ENCODE assay signal across 8 cellular contexts in the genomic region with DNA sequence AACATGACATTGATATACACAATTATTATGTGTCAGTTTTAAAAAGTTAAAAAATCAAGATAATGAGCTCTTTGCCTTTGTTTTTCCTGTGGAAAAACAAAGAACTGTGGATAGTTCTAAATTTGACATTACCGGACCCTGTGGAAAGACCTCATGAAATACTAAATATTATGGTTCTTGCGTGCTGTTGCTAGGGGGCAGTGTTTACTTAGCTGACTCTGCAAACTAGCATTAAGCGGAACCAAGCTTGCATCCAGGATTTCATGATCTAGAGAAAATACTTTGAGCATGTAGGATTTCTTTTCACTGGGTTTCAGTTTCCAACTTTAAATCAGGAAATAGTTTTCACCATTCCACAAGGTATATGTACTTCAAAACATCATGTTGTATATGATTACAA. TPM values are rescaled to one million over a fixed set of nuclear protein-coding genes. Genes with fewer than 3 reads are reported as not detected.
DNase-seq lines count a peak whose midpoint lies in the region; ATAC-seq and TF ChIP-seq lines count a peak whose summit lies in the region.

No MANE protein-coding gene starts in this region.

- no peaks in the 10 kb centered on the region for H3F3A ChIP-seq in neural progenitor cell (ENCODE audit: low read depth)

- H3K9me3 ChIP-seq in A673 (ENCODE audit: low read depth, low read length, poor library complexity, severe bottlenecking) (no peaks in the 10 kb centered on the region), SJSA1 (replicated peaks) (no peaks in the 10 kb centered on the region), neural progenitor cell (ENCODE audit: low read depth) (no peaks in the 10 kb centered on the region)

- no peak overlapping the region for H3K4me3 Mint-ChIP-seq in neural progenitor cell
- H3K4me3 Mint-ChIP-seq in activated T-cell treated with anti-CD3 and anti-CD28 coated beads, Interleukin-2, amount 50 U/mL, for 24 hours, result no peak overlapping the region

- peak; percentile 67 for ATAC-seq in GM18858 (IDR thresholded peaks at IDR 0.05; ENCODE audit: unreplicated experiment)

- CTCF ChIA-PET in A673 (lab: Charles Lee), result interaction anchor here (0.6 to 2.2 kb wide), 11 partner anchors 8 to 946 kb away, joined by 3 to 16 read pairs (median 4); no protein-coding TSS in a partner anchor

- peaks cover 5% of the 10 kb centered on the region for H3K36me3 Mint-ChIP-seq in neural progenitor cell
- H3K36me3 Mint-ChIP-seq in activated T-cell treated with anti-CD3 and anti-CD28 coated beads, Interleukin-2, amount 50 U/mL, for 24 hours (ENCODE audit: low read depth), result no peaks in the 10 kb centered on the region

- no TSS peak for BruUV-seq in A673 (replicated peaks; lab: Mats Ljungman, UMichigan)

- H3K4me3 ChIP-seq in A673 (ENCODE audit: low read depth, low read length, poor library complexity, severe bottlenecking) (no peak overlapping the region), SJSA1 (no peak overlapping the region), neural progenitor cell (no peak overlapping the region)

- no peak overlapping the region for H2AFZ ChIP-seq in neural progenitor cell (replicated peaks)

- intact Hi-C loops in A673 (cut with micrococcal nuclease; ENCODE audit: unreplicated experiment), result loop anchor here (1.0 to 5.0 kb wide), 5 partner anchors 137 to 1342 kb away; no protein-coding TSS in a partner anchor

- peaks cover 6% of the 10 kb centered on the region for H3K27me3 Mint-ChIP-seq in neural progenitor cell (ENCODE audit: insufficient read depth, low read depth)
- peaks cover 37% of the 10 kb centered on the region for H3K27me3 Mint-ChIP-seq in activated T-cell treated with anti-CD3 and anti-CD28 coated beads, Interleukin-2, amount 50 U/mL, for 24 hours

- H3K27ac ChIP-seq in A673 (ENCODE audit: low read depth, low read length, poor library complexity, severe bottlenecking) (no peak overlapping the region), SJSA1 (peak overlapping the region; percentile 63), neural progenitor cell (no peak overlapping the region)

- peaks cover 12% of the 10 kb centered on the region for H3K4me1 Mint-ChIP-seq in neural progenitor cell
- H3K4me1 Mint-ChIP-seq in activated T-cell treated with anti-CD3 and anti-CD28 coated beads, Interleukin-2, amount 50 U/mL, for 24 hours (ENCODE audit: low read depth), result peaks cover 3% of the 10 kb centered on the region

- H3K36me3 ChIP-seq in A673 (ENCODE audit: insufficient read depth, low read length, poor library complexity, severe bottlenecking), result no peaks in the 10 kb centered on the region
- H3K36me3 ChIP-seq in SJSA1, result no peaks in the 10 kb centered on the region
- no peaks in the 10 kb centered on the region for H3K36me3 ChIP-seq in neural progenitor cell

- H3K4me1 ChIP-seq in A673 (ENCODE audit: insufficient read depth, low read length, poor library complexity, severe bottlenecking) (no peaks in the 10 kb centered on the region), SJSA1 (replicated peaks) (peaks cover 7% of the 10 kb centered on the region), neural progenitor cell (no peaks in the 10 kb centered on the region)

- H3K9ac ChIP-seq in neural progenitor cell, result no peak overlapping the region

- H3K27ac Mint-ChIP-seq in neural progenitor cell, result no peak overlapping the region
- H3K27ac Mint-ChIP-seq in activated T-cell treated with anti-CD3 and anti-CD28 coated beads, Interleukin-2, amount 50 U/mL, for 24 hours, result no peak overlapping the region

- DNase-seq in A673 (ENCODE audit: low spot score) (peak; percentile 77), MV-4-11 (lab: John Stamatoyannopoulos, UW) (peak; percentile 61), SJSA1 (ENCODE audit: low read depth in 1 of 2, low spot score in 2 of 2) (peak; percentile 39 to 47), fibroblast of gingiva (ENCODE audit: low read depth) (peak; percentile 75), neural progenitor cell (ENCODE audit: low spot score) (peak; percentile 60)
- DNase-seq in activated T-cell treated with anti-CD3 and anti-CD28 coated beads, Interleukin-2, amount 50 U/mL, for 24 hours, result no peak
- DNase-seq in activated naive CD4-positive, alpha-beta T cell treated with Interleukin-2 at 50 U/mL for 16 hours, result no peak

- POLR2A ChIA-PET in A673 (lab: Charles Lee; ENCODE audit: low non-redundant PET), result no interaction called here

- H3K79me2 ChIP-seq in neural progenitor cell (ENCODE audit: low read depth), result no peaks in the 10 kb centered on the region

- H3K4me2 ChIP-seq in neural progenitor cell, result no peak overlapping the region

- H3K27me3 ChIP-seq in A673 (replicated peaks; ENCODE audit: insufficient read depth, low read depth, low read length, poor library complexity) (no peaks in the 10 kb centered on the region), SJSA1 (replicated peaks) (no peaks in the 10 kb centered on the region), neural progenitor cell (no peaks in the 10 kb centered on the region)

- H4K20me1 ChIP-seq in neural progenitor cell (ENCODE audit: low read depth), result no peaks in the 10 kb centered on the region

- peaks cover 10% of the 10 kb centered on the region for H3K9me3 Mint-ChIP-seq in neural progenitor cell
- no peaks in the 10 kb centered on the region for H3K9me3 Mint-ChIP-seq in activated T-cell treated with anti-CD3 and anti-CD28 coated beads, Interleukin-2, amount 50 U/mL, for 24 hours

- TF ChIP-seq CTCF in A673 (conservative IDR thresholded peaks at IDR 0.05; ENCODE audit: low read depth, low read length), result peak; percentile 76
- TF ChIP-seq CTCF in neural progenitor cell (IDR thresholded peaks at IDR 0.05), result peak; percentile 73

RNA-seq across cellular contexts. Expression of a gene that starts 33.6 kb away (rescaled TPM):
- total RNA-seq in A673 (2021) (1.7 and 1.8 TPM in 2 replicates), neural progenitor cell (ENCODE audit: low replicate concordance) (6.5 and 6.6 TPM in 2 replicates)
- 6.6 and 10.9 TPM in 2 replicates for total RNA-seq in SJSA1 (2014; rRNA removed; shearing (Covaris generic))

Comparison
In these comparisons a context has a peak if more than half of its experiments do, and no peak if none do; other contexts are left out.
1. DNase-seq: peak in A673 (single experiment), MV-4-11 (single experiment), SJSA1 (2 of 2), fibroblast of gingiva (single experiment) and neural progenitor cell (single experiment); none in activated T-cell treated with anti-CD3 and anti-CD28 coated beads, Interleukin-2, amount 50 U/mL, for 24 hours (single experiment) and activated naive CD4-positive, alpha-beta T cell treated with Interleukin-2 at 50 U/mL for 16 hours (single experiment).